ENCODE assay signal across 8 cellular contexts in genomic region chr15:64571857-64572291, GRCh38.
A peak's percentile ranks its signal among the peaks of the same experiment; 100 is the strongest.
DNase-seq lines count a peak whose midpoint lies in the region; ATAC-seq and TF ChIP-seq lines count a peak whose summit lies in the region.

No MANE protein-coding gene starts in this region.

- H3K27ac Mint-ChIP-seq in activated CD4-positive, alpha-beta T cell treated with anti-CD3 and anti-CD28 coated beads, Interleukin-2, amount 10 ng/mL, durations not matched to agents 24 days and 14 days, result peak overlapping the region; percentile 54
- peak overlapping the region; percentile 44 for H3K27ac Mint-ChIP-seq in activated T-helper 1 cell treated with anti-CD3 and anti-CD28 coated beads, Interleukin-12 subunit alpha, Interleukin-12 subunit beta, Interleukin-2, Interleukin-4 antibody, amounts not matched to agents 30 ng/mL and 10 ng/mL and 1 ng/mL, durations not matched to agents 14 hours and 24 hours and 36 hours
- H3K27ac Mint-ChIP-seq in stimulated activated memory B cell treated with anti-CD40 and anti-IgM and Interleukin-4, amounts not matched to agents 10 μg/mL and 1 μg/mL and 100 μg/mL, for 72 hours, result peak overlapping the region; percentile 73

- H3K36me3 Mint-ChIP-seq in activated CD4-positive, alpha-beta T cell treated with anti-CD3 and anti-CD28 coated beads, Interleukin-2, amount 10 ng/mL, durations not matched to agents 24 days and 14 days (ENCODE audit: low read depth), result peaks cover 18% of the 10 kb centered on the region
- H3K36me3 Mint-ChIP-seq in activated T-helper 1 cell treated with anti-CD3 and anti-CD28 coated beads, Interleukin-12 subunit alpha, Interleukin-12 subunit beta, Interleukin-2, Interleukin-4 antibody, amounts not matched to agents 30 ng/mL and 10 ng/mL and 1 ng/mL, durations not matched to agents 14 hours and 24 hours and 36 hours (ENCODE audit: low read depth), result peaks cover 21% of the 10 kb centered on the region
- peaks cover 5% of the 10 kb centered on the region for H3K36me3 Mint-ChIP-seq in stimulated activated memory B cell treated with anti-CD40 and anti-IgM and Interleukin-4, amounts not matched to agents 10 μg/mL and 1 μg/mL and 100 μg/mL, for 72 hours

- no peak overlapping the region for H3K27ac ChIP-seq in substantia nigra (ENCODE audit: low read depth, low read length, poor library complexity, severe bottlenecking)

- peak; percentile 54 for ATAC-seq in HG03135 (IDR thresholded peaks at IDR 0.05; ENCODE audit: unreplicated experiment)
- peak; percentile 85 for ATAC-seq in stimulated activated memory B cell treated with anti-CD40 and anti-IgM and Interleukin-4, amounts not matched to agents 10 μg/mL and 1 μg/mL and 100 μg/mL, for 72 hours

- DNase-seq in activated CD4-positive, alpha-beta T cell treated with anti-CD3 and anti-CD28 coated beads, Interleukin-2, amount 10 ng/mL, durations not matched to agents 24 days and 14 days, result no peak
- DNase-seq in activated CD4-positive, alpha-beta T cell treated with anti-CD3 and anti-CD28 coated beads for 4 hours, result no peak
- no peak for DNase-seq in activated T-helper 1 cell treated with anti-CD3 and anti-CD28 coated beads, Interleukin-12 subunit alpha, Interleukin-12 subunit beta, Interleukin-2, Interleukin-4 antibody, amounts not matched to agents 30 ng/mL and 10 ng/mL and 1 ng/mL, durations not matched to agents 14 hours and 24 hours and 36 hours (ENCODE audit: low spot score)
- no peak for DNase-seq in lower leg skin (ENCODE audit: low spot score in 2 of 2)
- DNase-seq in substantia nigra (lab: John Stamatoyannopoulos, UW), result no peak
- DNase-seq in activated gamma-delta T cell treated with Interleukin-2 at 50 U/mL for 16 hours, result no peak

- H3K27me3 Mint-ChIP-seq in activated CD4-positive, alpha-beta T cell treated with anti-CD3 and anti-CD28 coated beads, Interleukin-2, amount 10 ng/mL, durations not matched to agents 24 days and 14 days, result no peaks in the 10 kb centered on the region
- no peaks in the 10 kb centered on the region for H3K27me3 Mint-ChIP-seq in activated T-helper 1 cell treated with anti-CD3 and anti-CD28 coated beads, Interleukin-12 subunit alpha, Interleukin-12 subunit beta, Interleukin-2, Interleukin-4 antibody, amounts not matched to agents 30 ng/mL and 10 ng/mL and 1 ng/mL, durations not matched to agents 14 hours and 24 hours and 36 hours (ENCODE audit: insufficient read depth)
- no peaks in the 10 kb centered on the region for H3K27me3 Mint-ChIP-seq in stimulated activated memory B cell treated with anti-CD40 and anti-IgM and Interleukin-4, amounts not matched to agents 10 μg/mL and 1 μg/mL and 100 μg/mL, for 72 hours

- no peak overlapping the region for H3K4me3 ChIP-seq in lower leg skin (ENCODE audit: low read depth, poor library complexity, severe bottlenecking)

- TF ChIP-seq CTCF in lower leg skin (IDR thresholded peaks at IDR 0.05), result no peak

- WGBS in lower leg skin, 2 donors, result 51 to 63% methylated on average over 4 of the region's 4 CpGs

- peaks cover 49% of the 10 kb centered on the region for H3K4me1 Mint-ChIP-seq in activated CD4-positive, alpha-beta T cell treated with anti-CD3 and anti-CD28 coated beads, Interleukin-2, amount 10 ng/mL, durations not matched to agents 24 days and 14 days
- H3K4me1 Mint-ChIP-seq in activated T-helper 1 cell treated with anti-CD3 and anti-CD28 coated beads, Interleukin-12 subunit alpha, Interleukin-12 subunit beta, Interleukin-2, Interleukin-4 antibody, amounts not matched to agents 30 ng/mL and 10 ng/mL and 1 ng/mL, durations not matched to agents 14 hours and 24 hours and 36 hours (ENCODE audit: low read depth), result peaks cover 56% of the 10 kb centered on the region
- peaks cover 76% of the 10 kb centered on the region for H3K4me1 Mint-ChIP-seq in stimulated activated memory B cell treated with anti-CD40 and anti-IgM and Interleukin-4, amounts not matched to agents 10 μg/mL and 1 μg/mL and 100 μg/mL, for 72 hours

- intact Hi-C loops in activated CD4-positive, alpha-beta T cell treated with anti-CD3 and anti-CD28 coated beads, Interleukin-2, amount 10 ng/mL, durations not matched to agents 24 days and 14 days (cut with micrococcal nuclease), result no loop called here
- intact Hi-C loops in activated T-helper 1 cell treated with anti-CD3 and anti-CD28 coated beads, Interleukin-12 subunit alpha, Interleukin-12 subunit beta, Interleukin-2, Interleukin-4 antibody, amounts not matched to agents 30 ng/mL and 10 ng/mL and 1 ng/mL, durations not matched to agents 14 hours and 24 hours and 36 hours (cut with micrococcal nuclease), result no loop called here
- intact Hi-C loops in lower leg skin (cut with DNase I; ENCODE audit: low total_unique reads), result no loop called here

- no peak overlapping the region for H3K4me3 Mint-ChIP-seq in activated CD4-positive, alpha-beta T cell treated with anti-CD3 and anti-CD28 coated beads, Interleukin-2, amount 10 ng/mL, durations not matched to agents 24 days and 14 days
- peak overlapping the region; percentile 33 for H3K4me3 Mint-ChIP-seq in activated T-helper 1 cell treated with anti-CD3 and anti-CD28 coated beads, Interleukin-12 subunit alpha, Interleukin-12 subunit beta, Interleukin-2, Interleukin-4 antibody, amounts not matched to agents 30 ng/mL and 10 ng/mL and 1 ng/mL, durations not matched to agents 14 hours and 24 hours and 36 hours
- H3K4me3 Mint-ChIP-seq in stimulated activated memory B cell treated with anti-CD40 and anti-IgM and Interleukin-4, amounts not matched to agents 10 μg/mL and 1 μg/mL and 100 μg/mL, for 72 hours, result peak overlapping the region; percentile 36

- no peak for TF ChIP-seq POLR2A in lower leg skin (IDR thresholded peaks at IDR 0.05)

- no peaks in the 10 kb centered on the region for H3K9me3 Mint-ChIP-seq in activated CD4-positive, alpha-beta T cell treated with anti-CD3 and anti-CD28 coated beads, Interleukin-2, amount 10 ng/mL, durations not matched to agents 24 days and 14 days
- no peaks in the 10 kb centered on the region for H3K9me3 Mint-ChIP-seq in activated T-helper 1 cell treated with anti-CD3 and anti-CD28 coated beads, Interleukin-12 subunit alpha, Interleukin-12 subunit beta, Interleukin-2, Interleukin-4 antibody, amounts not matched to agents 30 ng/mL and 10 ng/mL and 1 ng/mL, durations not matched to agents 14 hours and 24 hours and 36 hours
- no peaks in the 10 kb centered on the region for H3K9me3 Mint-ChIP-seq in stimulated activated memory B cell treated with anti-CD40 and anti-IgM and Interleukin-4, amounts not matched to agents 10 μg/mL and 1 μg/mL and 100 μg/mL, for 72 hours
